In genomic region chr6:114053791-114054190, GRCh38 we compare ENCODE assay signal across 22 cellular contexts.
"Had no signal": no experiment of that assay in that cellular context is flagged by ENCODE, and none has a peak within 500 bp of the region (broad histone marks: within the 10 kb centered on the region; RNA-seq: fewer than 3 reads in every experiment).

No MANE protein-coding gene starts in this region.

- H3K27ac Mint-ChIP-seq: T-cell had no signal

- ATAC-seq: HepG2, T-cell had no signal

- H3K4me1 Mint-ChIP-seq: T-cell had no signal

- DNase-seq: IMR-90, Karpas-422, KG1, MM.1S, NCI-H1092 treated with DMSO at 0.1 percent for 48 hours, NCI-H1436, NCI-H187, NCI-H2029, NCI-H2081 treated with DMSO at 0.1 percent for 48 hours, NCI-H226, NCI-H446, NCI-H510A, NCI-H524 treated with DMSO at 0.1 percent for 48 hours, NCI-H69, NCI-H774, Right ventricle myocardium superior, RPMI8226, SIG-M5, T-cell had no signal

- H3K4me3 ChIP-seq: SJSA1, SK-N-MC had no signal

- H3K27me3 ChIP-seq: SJSA1 had no signal

- H3K36me3 Mint-ChIP-seq: T-cell had no signal

- H3K27ac ChIP-seq: SJSA1, SK-N-MC had no signal

- H3K4me3 Mint-ChIP-seq: T-cell had no signal

- H3K9me3 Mint-ChIP-seq: T-cell had no signal

- H3K9me3 ChIP-seq: SJSA1 had no signal
